In the genomic region with DNA sequence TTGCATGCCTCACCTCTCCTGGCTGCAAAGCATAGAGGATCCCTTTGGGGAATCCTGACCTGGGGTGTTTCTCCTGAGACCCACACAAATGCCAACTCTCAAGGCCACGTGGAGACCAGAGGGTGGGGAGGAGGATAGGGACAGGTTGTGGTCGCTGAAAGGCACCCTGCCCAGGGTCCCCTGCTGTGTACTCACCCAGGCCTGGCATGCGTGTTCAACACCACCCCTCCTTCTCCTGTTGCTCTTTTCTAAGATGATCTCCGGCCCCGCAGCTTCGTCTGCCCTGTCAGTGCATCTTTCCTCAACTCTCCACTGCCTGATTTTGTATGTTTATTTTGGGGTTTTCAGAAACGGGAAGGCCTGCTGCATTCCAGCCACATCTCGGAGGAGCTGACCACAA, we compare ENCODE assay signal across 17 cellular contexts. TPM values are rescaled to one million over a fixed set of nuclear protein-coding genes. Genes with fewer than 3 reads are reported as not detected.
DNase-seq lines count a peak whose midpoint lies in the region; ATAC-seq, FAIRE-seq and TF ChIP-seq lines count a peak whose summit lies in the region.
"Had no signal": no experiment of that assay in that cellular context is flagged by ENCODE, and none has a peak within 500 bp of the region (broad histone marks: within the 10 kb centered on the region; RNA-seq: fewer than 3 reads in every experiment).

No MANE protein-coding gene starts in this region.

- POLR2A ChIA-PET in CD8-positive, alpha-beta T cell (lab: Charles Lee) = no interaction called here
- POLR2A ChIA-PET in HepG2 (lab: Yijun Ruan, JAX) = no interaction called here

- peaks cover 9% of the 10 kb centered on the region for H3K9me3 ChIP-seq in CD8-positive, alpha-beta T cell (ENCODE audit: low read length)
- H3K9me3 ChIP-seq in kidney (ENCODE audit: control insufficient read depth in 1 of 2, low read length in 2 of 2) (peaks cover 0 to 8% of the 10 kb centered on the region in 2 donors), HepG2 (ENCODE audit: low read length) (peaks cover 16% of the 10 kb centered on the region)
- H3K9me3 ChIP-seq: HAP-1 had no signal

- CTCF ChIA-PET in CD8-positive, alpha-beta T cell (lab: Charles Lee) = no interaction called here
- CTCF ChIA-PET in HepG2 (lab: Yijun Ruan, JAX; ENCODE audit: low intra/inter-chr PET ratio, low total read pairs) = no interaction called here

- peaks cover 4% of the 10 kb centered on the region for H3K4me1 ChIP-seq in CD8-positive, alpha-beta T cell (ENCODE audit: insufficient read depth, low read length)
- H3K4me1 ChIP-seq in kidney (ENCODE audit: control insufficient read depth in 1 of 2, insufficient read depth in 1 of 2, low read depth in 1 of 2, low read length in 2 of 2) (no peaks in the 10 kb centered on the region), HepG2 (ENCODE audit: insufficient read depth, low read length) (no peaks in the 10 kb centered on the region)
- H3K4me1 ChIP-seq: Caco-2, HAP-1 had no signal

- no peak for TF ChIP-seq RAD21 in HepG2 (CRISPR knock-in tag; IDR thresholded peaks at IDR 0.05)

- no peaks in the 10 kb centered on the region for H3K27me3 Mint-ChIP-seq in T-helper 2 cell treated with Interferon-gamma antibody and Interleukin-4, amounts not matched to agents 5 μg/mL and 100 μg/mL, for 36 hours (ENCODE audit: low read depth)
- peaks cover 8% of the 10 kb centered on the region for H3K27me3 Mint-ChIP-seq in CD8-positive, alpha-beta T cell (ENCODE audit: low read depth)

- no peaks in the 10 kb centered on the region for H3K36me3 ChIP-seq in CD8-positive, alpha-beta T cell (ENCODE audit: insufficient read depth, low read length)
- no peaks in the 10 kb centered on the region for H3K36me3 ChIP-seq in kidney (ENCODE audit: control insufficient read depth in 1 of 2, insufficient read depth in 2 of 2, low read length in 2 of 2)
- no peaks in the 10 kb centered on the region for H3K36me3 ChIP-seq in HepG2 (replicated peaks in 1 of 2; ENCODE audit: control insufficient read depth in 1 of 2, insufficient read depth in 2 of 2, low read length in 2 of 2)

- H3K4me3 Mint-ChIP-seq in T-helper 2 cell treated with Interferon-gamma antibody and Interleukin-4, amounts not matched to agents 5 μg/mL and 100 μg/mL, for 36 hours = no peak overlapping the region
- no peak overlapping the region for H3K4me3 Mint-ChIP-seq in CD8-positive, alpha-beta T cell
- H3K4me3 Mint-ChIP-seq in stimulated activated effector memory CD8-positive, alpha-beta T cell treated with anti-CD3 and anti-CD28 coated beads, Interleukin-12 subunit alpha, Interleukin-12 subunit beta, amount 100 ng/mL, for 72 hours = no peak overlapping the region
- H3K4me3 Mint-ChIP-seq: CD14-positive monocyte; CD8-positive, alpha-beta memory T cell had no signal

- H3K9me3 Mint-ChIP-seq in T-helper 2 cell treated with Interferon-gamma antibody and Interleukin-4, amounts not matched to agents 5 μg/mL and 100 μg/mL, for 36 hours = peaks cover 26% of the 10 kb centered on the region
- peaks cover 15% of the 10 kb centered on the region for H3K9me3 Mint-ChIP-seq in CD8-positive, alpha-beta T cell
- peaks cover 14% of the 10 kb centered on the region for H3K9me3 Mint-ChIP-seq in stimulated activated effector memory CD8-positive, alpha-beta T cell treated with anti-CD3 and anti-CD28 coated beads, Interleukin-12 subunit alpha, Interleukin-12 subunit beta, amount 100 ng/mL, for 72 hours

- no peaks in the 10 kb centered on the region for H3K27me3 ChIP-seq in CD8-positive, alpha-beta T cell (ENCODE audit: insufficient read depth, low read length)
- H3K27me3 ChIP-seq in HepG2 (ENCODE audit: control insufficient read depth in 1 of 2, insufficient read depth in 2 of 2, low read length in 2 of 2) = no peaks in the 10 kb centered on the region

- H3K9ac ChIP-seq in kidney (ENCODE audit: low read length in 2 of 2) (no peak overlapping the region), HepG2 (ENCODE audit: insufficient read depth, low read depth, low read length) (no peak overlapping the region)

- H3K36me3 Mint-ChIP-seq in T-helper 2 cell treated with Interferon-gamma antibody and Interleukin-4, amounts not matched to agents 5 μg/mL and 100 μg/mL, for 36 hours (ENCODE audit: low read depth) = peaks cover 55% of the 10 kb centered on the region
- H3K36me3 Mint-ChIP-seq in CD8-positive, alpha-beta T cell = peaks cover 21% of the 10 kb centered on the region
- H3K36me3 Mint-ChIP-seq in stimulated activated effector memory CD8-positive, alpha-beta T cell treated with anti-CD3 and anti-CD28 coated beads, Interleukin-12 subunit alpha, Interleukin-12 subunit beta, amount 100 ng/mL, for 72 hours = peaks cover 42% of the 10 kb centered on the region

- H3K27ac ChIP-seq in CD8-positive, alpha-beta T cell (ENCODE audit: low read depth, low read length) = no peak overlapping the region
- H3K27ac ChIP-seq in kidney (ENCODE audit: low read depth in 2 of 2, low read length in 2 of 2) (no peak overlapping the region), HepG2 (ENCODE audit: extremely low read length, insufficient read depth, low read length) (no peak overlapping the region)
- H3K27ac ChIP-seq: 22Rv1 had no signal

- FAIRE-seq in kidney (lab: Jason Lieb, UNC) (no peak), HepG2 (lab: Jason Lieb, UNC) (no peak)
- FAIRE-seq: GM12892 had no signal

- no peak for TF ChIP-seq EP300 in HepG2 (IDR thresholded peaks at IDR 0.05; ENCODE audit: low read depth in 2 of 2, low read length in 2 of 2)
- no peak for TF ChIP-seq EP300 in HepG2 (CRISPR knock-in tag; IDR thresholded peaks at IDR 0.05; ENCODE audit: borderline replicate concordance)

- no peak for TF ChIP-seq CTCF in CD8-positive, alpha-beta T cell (IDR thresholded peaks at IDR 0.05)
- TF ChIP-seq CTCF in kidney (IDR thresholded peaks at IDR 0.05; ENCODE audit: borderline replicate concordance, extremely low read depth, insufficient read depth) (no peak), HepG2 (CRISPR knock-in tag; IDR thresholded peaks at IDR 0.05) (no peak)

- no peaks in the 10 kb centered on the region for H4K20me1 ChIP-seq in HepG2 (ENCODE audit: insufficient read depth, low read length)

- no peak overlapping the region for H3K4me3 ChIP-seq in CD8-positive, alpha-beta T cell (ENCODE audit: low read depth, low read length)
- H3K4me3 ChIP-seq in kidney (ENCODE audit: low read length in 2 of 2) (no peak overlapping the region), HepG2 (replicated peaks in 1 of 3; ENCODE audit: insufficient read depth in 1 of 3, low read depth in 2 of 3, low read length in 3 of 3) (no peak overlapping the region)
- H3K4me3 ChIP-seq: HAP-1 had no signal

- 30% methylated on average over 5 of the region's 8 CpGs for WGBS in HepG2 (ENCODE audit: low lambda C conversion rate)

- intact Hi-C loops in CD8-positive, alpha-beta T cell (cut with DNase I, micrococcal nuclease) = no loop called here
- intact Hi-C loops in kidney (cut with DNase I) (no loop called here), HepG2 (cut with micrococcal nuclease; ENCODE audit: unreplicated experiment) (no loop called here)

- H3K79me2 ChIP-seq in HepG2 (ENCODE audit: insufficient read depth, low read length) = no peaks in the 10 kb centered on the region

- no TSS peak for BruUV-seq in HepG2 (replicated peaks; lab: Mats Ljungman, UMichigan)

- TF ChIP-seq POLR2A in HepG2 (IDR thresholded peaks at IDR 0.05; ENCODE audit: insufficient read depth in 1 of 2, low read depth in 2 of 2, low read length in 2 of 2) = no peak

- in situ Hi-C loops in HepG2 (cut with HindIII; ENCODE audit: extremely low pct_ligation_motif_present, low pct_unique_long_range_greater_than_20kb) = no loop called here

- no peak for ATAC-seq in CD8-positive, alpha-beta T cell
- no peak for ATAC-seq in stimulated activated effector memory CD8-positive, alpha-beta T cell treated with anti-CD3 and anti-CD28 coated beads, Interleukin-12 subunit alpha, Interleukin-12 subunit beta, amount 100 ng/mL, for 72 hours
- ATAC-seq in HepG2 = no peak
- no peak for ATAC-seq in HG02763 (IDR thresholded peaks at IDR 0.05; ENCODE audit: unreplicated experiment)

- peaks cover 15% of the 10 kb centered on the region for H3K4me1 Mint-ChIP-seq in T-helper 2 cell treated with Interferon-gamma antibody and Interleukin-4, amounts not matched to agents 5 μg/mL and 100 μg/mL, for 36 hours (ENCODE audit: low read depth)
- no peaks in the 10 kb centered on the region for H3K4me1 Mint-ChIP-seq in CD8-positive, alpha-beta T cell (ENCODE audit: low read depth)
- no peaks in the 10 kb centered on the region for H3K4me1 Mint-ChIP-seq in stimulated activated effector memory CD8-positive, alpha-beta T cell treated with anti-CD3 and anti-CD28 coated beads, Interleukin-12 subunit alpha, Interleukin-12 subunit beta, amount 100 ng/mL, for 72 hours
- H3K4me1 Mint-ChIP-seq: CD8-positive, alpha-beta memory T cell had no signal

- DNase-seq in T-helper 2 cell treated with Interferon-gamma antibody and Interleukin-4, amounts not matched to agents 5 μg/mL and 100 μg/mL, for 36 hours (ENCODE audit: low spot score) = no peak
- no peak for DNase-seq in T-helper 2 cell
- DNase-seq in CD8-positive, alpha-beta T cell = no peak
- peak; percentile 19 for DNase-seq in kidney
- no peak for DNase-seq in stimulated activated effector memory CD8-positive, alpha-beta T cell treated with anti-CD3 and anti-CD28 coated beads, Interleukin-12 subunit alpha, Interleukin-12 subunit beta, amount 100 ng/mL, for 72 hours (ENCODE audit: low spot score in 2 of 2)
- DNase-seq in HepG2 (ENCODE audit: low spot score) = no peak
- DNase-seq: Caco-2; CD8-positive, alpha-beta memory T cell; DND-41; GDM1; GOT3 had no signal

- peak overlapping the region; percentile 34 for H3K27ac Mint-ChIP-seq in T-helper 2 cell treated with Interferon-gamma antibody and Interleukin-4, amounts not matched to agents 5 μg/mL and 100 μg/mL, for 36 hours
- H3K27ac Mint-ChIP-seq in CD8-positive, alpha-beta T cell = peak overlapping the region; percentile 21
- peak overlapping the region; percentile 62 for H3K27ac Mint-ChIP-seq in stimulated activated effector memory CD8-positive, alpha-beta T cell treated with anti-CD3 and anti-CD28 coated beads, Interleukin-12 subunit alpha, Interleukin-12 subunit beta, amount 100 ng/mL, for 72 hours

- H2AFZ ChIP-seq in HepG2 (ENCODE audit: low read length) = no peak overlapping the region

- H3K4me2 ChIP-seq in HepG2 (ENCODE audit: low read depth, low read length) = no peak overlapping the region

RNA-seq across cellular contexts. Expression of a gene that starts 44.6 kb away (rescaled TPM):
- 100 to 1,000 TPM; 122 to 124 TPM for total RNA-seq in CD8-positive, alpha-beta T cell
- total RNA-seq in kidney = 20.9 TPM
- 2.5 TPM for polyA plus RNA-seq in kidney (ENCODE audit: insufficient read depth, low read depth, low replicate concordance)
- total RNA-seq in HepG2 (2016; rRNA removed; fragmentation: Illumina TruSeq; extraction: Trizol) = not detected in 2 replicates
- total RNA-seq in HepG2 (2016; cell fraction: cytosol; rRNA removed; fragmentation: Illumina TruSeq; extraction: Trizol; ENCODE audit: low read depth) = not detected in 2 replicates
- not detected in 2 replicates for total RNA-seq in HepG2 (2016; cell fraction: insoluble cytoplasmic fraction; rRNA removed; fragmentation: Illumina TruSeq; extraction: Trizol)
- not detected in 2 replicates for total RNA-seq in HepG2 (2016; cell fraction: membrane; rRNA removed; fragmentation: Illumina TruSeq; extraction: Trizol)
- not detected in 2 replicates for total RNA-seq in HepG2 (2016; cell fraction: nucleus; rRNA removed; fragmentation: Illumina TruSeq; extraction: Trizol)
- polyA plus RNA-seq in HepG2 (2011; rRNA removed) = not detected in 2 replicates
- not detected in 2 replicates for polyA plus RNA-seq in HepG2 (2011; cell fraction: cytosol; rRNA removed)
- polyA plus RNA-seq in HepG2 (2011; cell fraction: nucleus; rRNA removed) = 0.02 TPM in 1 of 2 replicates, not detected in the other
- polyA plus RNA-seq in HepG2 (2012) = not detected in 2 replicates
- not detected in 2 replicates for polyA plus RNA-seq in HepG2 (2016; cell fraction: cytosol; fragmentation: Illumina TruSeq; extraction: Trizol; ENCODE audit: low read depth)
- polyA plus RNA-seq in HepG2 (2016; cell fraction: insoluble cytoplasmic fraction; fragmentation: Illumina TruSeq; extraction: Trizol; ENCODE audit: low read depth) = not detected in 2 replicates
- not detected in 2 replicates for polyA plus RNA-seq in HepG2 (2016; cell fraction: membrane; fragmentation: Illumina TruSeq; extraction: Trizol; ENCODE audit: low read depth)
- not detected in 2 replicates for polyA plus RNA-seq in HepG2 (2016; cell fraction: nucleus; fragmentation: Illumina TruSeq; extraction: Trizol; ENCODE audit: insufficient read depth, low read depth)
- polyA minus RNA-seq in HepG2 (2011; rRNA and poly(A)+ RNA removed; ENCODE audit: low replicate concordance) = not detected in 2 replicates
- polyA minus RNA-seq in HepG2 (2011; cell fraction: cytosol; rRNA and poly(A)+ RNA removed) = not detected in 2 replicates
- not detected in 2 replicates for polyA minus RNA-seq in HepG2 (2011; cell fraction: nucleus; rRNA and poly(A)+ RNA removed)
- total RNA-seq: Caco-2 had no signal
- polyA plus RNA-seq: BJ had no signal

Comparison
In these comparisons a context has a peak if more than half of its experiments do, and no peak if none do; other contexts are left out.
1. RNA of a gene that starts 44.6 kb away (total RNA-seq): 122 to 124 TPM in CD8-positive, alpha-beta T cell and 20.9 TPM in kidney (single experiment); not detected in HepG2; every median in the first group is over 10 times any median in the second.
2. Peak in every context shown above with its lines, with median percentiles within 50 percentile points of each other: H3K27ac Mint-ChIP-seq.